In the genomic region with DNA sequence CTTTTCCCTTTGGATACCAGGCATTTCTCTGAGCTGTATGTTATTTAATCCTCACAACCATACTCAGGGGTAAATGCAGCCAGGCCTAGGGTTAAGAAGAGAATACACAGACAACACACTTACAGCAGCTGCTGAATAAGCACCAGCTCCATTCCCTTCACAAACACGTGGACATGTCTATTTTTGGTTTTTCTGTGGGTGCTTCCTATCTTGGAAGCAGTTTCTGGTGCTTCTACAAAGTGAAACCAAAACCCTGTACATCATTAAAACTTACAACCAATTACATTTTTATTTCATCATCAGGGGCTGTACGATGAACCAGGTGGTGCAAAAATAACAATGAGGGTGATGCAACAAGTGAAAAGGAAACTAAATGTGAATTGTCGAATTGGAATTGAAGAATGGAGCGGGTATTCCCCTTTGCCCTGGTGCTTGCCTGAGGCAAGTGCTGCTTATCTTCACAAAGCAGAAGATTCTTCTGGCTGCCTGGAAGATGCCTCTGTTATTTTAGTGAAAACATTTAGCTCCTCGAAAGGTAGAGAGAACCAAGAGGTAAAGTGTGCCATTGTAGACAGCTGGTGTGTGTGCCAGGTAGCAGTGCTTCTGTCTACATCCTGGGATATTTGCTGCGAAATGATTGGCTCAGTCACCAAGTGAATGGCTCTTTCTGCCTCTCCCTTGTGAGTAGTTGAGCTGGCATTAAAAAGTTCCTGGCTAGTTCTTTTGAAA, we compare ENCODE assay signal across 8 cellular contexts. TPM values are rescaled to one million over a fixed set of nuclear protein-coding genes. Genes with fewer than 3 reads are reported as not detected.
A peak's percentile ranks its signal among the peaks of the same experiment; 100 is the strongest.
DNase-seq lines count a peak whose midpoint lies in the region; ATAC-seq, FAIRE-seq and TF ChIP-seq lines count a peak whose summit lies in the region.

No MANE protein-coding gene starts in this region.

- H3K36me3 ChIP-seq in endocrine pancreas (ENCODE audit: control insufficient read depth, insufficient read depth, low read length) (no peaks in the 10 kb centered on the region), osteoblast (ENCODE audit: insufficient read depth, low read length) (no peaks in the 10 kb centered on the region)

- H3K9me3 ChIP-seq in endocrine pancreas (ENCODE audit: control insufficient read depth, low read length) (no peaks in the 10 kb centered on the region), osteoblast (ENCODE audit: low read depth, low read length) (no peaks in the 10 kb centered on the region)

- peaks cover 34% of the 10 kb centered on the region for H3K4me1 Mint-ChIP-seq in CD14-positive monocyte

- peak overlapping the region; percentile 56 to 86 (median 76) for H3K27ac Mint-ChIP-seq in CD14-positive monocyte

- no peak for TF ChIP-seq CTCF in CD14-positive monocyte (IDR thresholded peaks at IDR 0.05)
- TF ChIP-seq CTCF in osteoblast (IDR thresholded peaks at IDR 0.05; ENCODE audit: extremely low read depth, low read depth, low read length): no peak

- H3K27ac ChIP-seq in osteoblast (ENCODE audit: low read depth, low read length): peak overlapping the region; percentile 25

- ATAC-seq in HG03354 (IDR thresholded peaks at IDR 0.05; ENCODE audit: poor library complexity, severe bottlenecking, unreplicated experiment): peak; percentile 93

- peak; percentile 92 for FAIRE-seq in GM19239 (lab: Jason Lieb, UNC)

- peak overlapping the region; percentile 90 for H2AFZ ChIP-seq in osteoblast (ENCODE audit: low read length)

- peak overlapping the region; percentile 63 for H3K4me3 ChIP-seq in endocrine pancreas (ENCODE audit: control insufficient read depth, insufficient read depth, low read length)
- peak overlapping the region; percentile 58 for H3K4me3 ChIP-seq in osteoblast (ENCODE audit: insufficient read depth, low read length)

- H3K4me3 Mint-ChIP-seq in CD14-positive monocyte: peak overlapping the region; percentile 34 to 62

- H4K20me1 ChIP-seq in osteoblast (ENCODE audit: insufficient read depth, low read length): no peaks in the 10 kb centered on the region

- H3K79me2 ChIP-seq in osteoblast (ENCODE audit: insufficient read depth, low read length): no peaks in the 10 kb centered on the region

- no peak overlapping the region for H3K9ac ChIP-seq in endocrine pancreas (ENCODE audit: control insufficient read depth, insufficient read depth, low read length)

- no peaks in the 10 kb centered on the region for H3K27me3 Mint-ChIP-seq in CD14-positive monocyte (ENCODE audit: low read depth in 3 of 3)

- H3K9me3 Mint-ChIP-seq in CD14-positive monocyte: no peaks in the 10 kb centered on the region

- intact Hi-C loops in CD14-positive monocyte (cut with micrococcal nuclease): loop anchor here in 1 of 2 donors (5.0 to 10.0 kb wide), 2 partner anchors 62 to 124 kb away; partner anchors contain the start of gene HACD4

- H3K4me1 ChIP-seq in endocrine pancreas (ENCODE audit: control insufficient read depth, insufficient read depth, low read length): no peaks in the 10 kb centered on the region
- peaks cover 14% of the 10 kb centered on the region for H3K4me1 ChIP-seq in osteoblast (ENCODE audit: insufficient read depth, low read length)

- H3K27me3 ChIP-seq in endocrine pancreas (ENCODE audit: control insufficient read depth, insufficient read depth, low read length) (no peaks in the 10 kb centered on the region), osteoblast (ENCODE audit: insufficient read depth, low read length) (no peaks in the 10 kb centered on the region)

- no peaks in the 10 kb centered on the region for H3K36me3 Mint-ChIP-seq in CD14-positive monocyte

- peak overlapping the region; percentile 64 for H3K4me2 ChIP-seq in osteoblast (ENCODE audit: insufficient read depth, low read length)

- DNase-seq in CD14-positive monocyte (ENCODE audit: low spot score): no peak
- peak; percentile 16 for DNase-seq in GM19239 (ENCODE audit: insufficient read length, low spot score)
- peak in 4 of 5 donors; percentile 17 to 86 (median 26) for DNase-seq in T-helper 1 cell
- no peak for DNase-seq in osteoblast (ENCODE audit: insufficient read length, low spot score, missing footprints)
- DNase-seq in effector CD8-positive, alpha-beta T cell (lab: John Stamatoyannopoulos, UW): no peak
- no peak for DNase-seq in epidermal melanocyte (ENCODE audit: insufficient read length, low spot score)

RNA-seq across cellular contexts. Expression of gene IFNB1, which starts 18.6 kb away (rescaled TPM):
- polyA plus RNA-seq in CD14-positive monocyte: not detected
- not detected in 2 replicates for total RNA-seq in osteoblast

RNA-seq across cellular contexts. Expression of gene IFNW1, which starts 45.3 kb away (rescaled TPM):
- polyA plus RNA-seq in CD14-positive monocyte: not detected
- total RNA-seq in osteoblast: not detected in 2 replicates

Comparison
In these comparisons a context has a peak if more than half of its experiments do, and no peak if none do; other contexts are left out.
1. DNase-seq: peak in GM19239 (single experiment) and T-helper 1 cell (4 of 5); none in CD14-positive monocyte (single experiment), osteoblast (single experiment), effector CD8-positive, alpha-beta T cell (single experiment) and epidermal melanocyte (single experiment).